In the genomic region with DNA sequence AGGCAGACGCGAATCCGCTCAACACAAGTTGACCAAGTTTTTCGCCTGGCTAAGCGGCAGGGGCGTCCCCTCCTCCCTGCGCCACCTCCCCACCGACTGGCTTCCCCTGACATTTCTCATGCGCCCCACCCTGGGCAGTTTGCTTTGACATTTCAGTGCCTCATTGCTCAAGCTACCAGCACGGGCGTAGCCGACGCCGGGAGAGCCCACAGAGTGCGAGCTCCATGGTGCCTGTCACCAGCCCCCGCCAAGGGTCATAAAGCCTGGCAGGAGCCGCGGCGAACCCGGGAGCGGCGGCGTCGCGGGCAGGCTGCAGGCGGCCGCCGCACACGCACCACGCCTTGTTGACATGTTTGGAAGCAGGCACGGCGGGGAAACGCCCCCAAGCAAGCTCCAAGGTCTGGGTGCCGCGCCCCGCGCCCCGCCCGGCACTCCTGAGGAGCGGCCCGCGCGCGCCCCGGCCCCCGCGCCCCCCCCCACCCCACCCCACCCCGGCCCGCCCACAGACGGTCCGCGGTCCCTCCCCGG, we compare ENCODE assay signal across 8 cellular contexts. TPM values are rescaled to one million over a fixed set of nuclear protein-coding genes. Genes with fewer than 3 reads are reported as not detected.
DNase-seq lines count a peak whose midpoint lies in the region; ATAC-seq, FAIRE-seq and TF ChIP-seq lines count a peak whose summit lies in the region.

No MANE protein-coding gene starts in this region.

- peak overlapping the region; percentile 95 to 100 for H3K27ac ChIP-seq in A549

- TF ChIP-seq POLR2A in A549 (IDR thresholded peaks at IDR 0.05; ENCODE audit: low read length) (no peak), lower leg skin (IDR thresholded peaks at IDR 0.05) (no peak)

- H3K4me1 ChIP-seq in A549: peaks cover 29% of the 10 kb centered on the region

- intact Hi-C loops in lower leg skin (cut with DNase I; ENCODE audit: low total_unique reads): no loop called here

- ATAC-seq in A549 (peak; percentile 79 to 84), GM18519 (IDR thresholded peaks at IDR 0.05; ENCODE audit: low FRiP score, unreplicated experiment) (peak; percentile 41), HG03064 (IDR thresholded peaks at IDR 0.05; ENCODE audit: low read depth, unreplicated experiment) (peak; percentile 53)

- CTCF ChIA-PET in A549 (lab: Yijun Ruan, JAX): interaction anchor here (1.1 to 2.0 kb wide), 2 partner anchors 12 to 24 kb away, joined by 3 to 6 read pairs; no protein-coding TSS in a partner anchor

- peak; percentile 15 to 66 for DNase-seq in A549 (ENCODE audit: low read depth in 1 of 2, low spot score in 1 of 2)
- DNase-seq in NCI-H345 treated with DMSO at 0.1 percent for 48 hours (lab: John Stamatoyannopoulos, UW; ENCODE audit: unreplicated experiment): peak; percentile 61
- peak; percentile 77 for DNase-seq in activated CD4-positive, alpha-beta T cell treated with anti-CD3 and anti-CD28 coated beads, Interleukin-2, amount 50 U/mL, for 1 hour
- peak; percentile 65 for DNase-seq in dermis blood vessel endothelial cell
- DNase-seq in lower leg skin (ENCODE audit: low spot score in 2 of 2): peak; percentile 90 to 97
- DNase-seq in stimulated activated CD4-positive, alpha-beta T cell treated with anti-CD3 and anti-CD28 coated beads, TNF-alpha, amount 100 ng/mL, for 1 hour (ENCODE audit: low read depth in 3 of 3, low spot score in 1 of 3): peak; percentile 40 to 50 (median 42)

- 0% methylated on average over 7 of the region's 53 CpGs for WGBS in A549 (ENCODE audit: missing lambda C conversion rate)
- WGBS in lower leg skin, 2 donors: 0 to 1% methylated on average over 15 to 22 of the region's 53 CpGs

- H3K9me3 ChIP-seq in A549: no peaks in the 10 kb centered on the region

- POLR2A ChIA-PET in A549 (lab: Yijun Ruan, JAX): interaction anchor here (0.6 to 2.1 kb wide), 5 partner anchors 9 to 452 kb away, joined by 3 to 10 read pairs (median 4); a partner anchor contains a TSS

- no peak for TF ChIP-seq EP300 in A549 (IDR thresholded peaks at IDR 0.05)

- peak overlapping the region; percentile 83 for H3K4me3 ChIP-seq in A549
- H3K4me3 ChIP-seq in lower leg skin (ENCODE audit: low read depth, poor library complexity, severe bottlenecking): peak overlapping the region; percentile 83

- H3K4me2 ChIP-seq in A549: peak overlapping the region; percentile 91

- no peak for TF ChIP-seq CTCF in A549 (IDR thresholded peaks at IDR 0.05)
- no peak for TF ChIP-seq CTCF in lower leg skin (IDR thresholded peaks at IDR 0.05)

- TF ChIP-seq RAD21 in A549 (conservative IDR thresholded peaks at IDR 0.05 in 1 of 2, IDR thresholded peaks at IDR 0.05 in 1 of 2): no peak

- FAIRE-seq in A549 (lab: Jason Lieb, UNC): no peak

TF ChIP-seq in A549, 52 proteins besides CTCF, POLR2A, EP300 and RAD21:
- TF ChIP-seq, protein P1, sequence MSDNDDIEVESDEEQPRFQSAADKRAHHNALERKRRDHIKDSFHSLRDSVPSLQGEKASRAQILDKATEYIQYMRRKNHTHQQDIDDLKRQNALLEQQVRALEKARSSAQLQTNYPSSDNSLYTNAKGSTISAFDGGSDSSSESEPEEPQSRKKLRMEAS (IDR thresholded peaks at IDR 0.05): peak; percentile 24; the same call in 1 of the 2 replicates
- no peak for TF ChIP-seq ZC3H11A (IDR thresholded peaks at IDR 0.05)

RNA-seq across cellular contexts. Expression of a gene that starts 0.6 kb away (rescaled TPM):
- polyA plus RNA-seq in A549 (2011; rRNA removed) (24.0 and 24.3 TPM in 2 replicates), A549 (2017; fragmentation: RNase III; extraction: RNeasy Plus Mini Kit Qiagen cat#74134 plus additional on column Dnase treatment) (16.8 to 20.3 TPM (median 17.8 TPM) in 3 replicates)
- 6.5 and 8.7 TPM in 2 replicates for polyA plus RNA-seq in A549 (2012; cell fraction: cytosol; rRNA removed)
- 5.0 and 5.6 TPM in 2 replicates for polyA plus RNA-seq in A549 (2012; cell fraction: nucleus; rRNA removed)
- 13.3 and 13.8 TPM in 2 replicates for polyA minus RNA-seq in A549 (2011; rRNA and poly(A)+ RNA removed)
- total RNA-seq in dermis blood vessel endothelial cell (76.4 and 77.1 TPM in 2 replicates), lower leg skin (100 to 1,000 TPM in 3 of 4 donors, 10 to 100 TPM in 1; 82.1 to 114 (median 110) TPM)

RNA-seq across cellular contexts. Expression of a gene that starts 34.4 kb away (rescaled TPM):
- polyA plus RNA-seq in A549 (2011; rRNA removed): 20.0 and 21.1 TPM in 2 replicates
- polyA plus RNA-seq in A549 (2012; cell fraction: cytosol; rRNA removed): 3.9 and 4.9 TPM in 2 replicates
- polyA plus RNA-seq in A549 (2012; cell fraction: nucleus; rRNA removed): 9.7 and 10.3 TPM in 2 replicates
- 11.7 to 12.6 TPM (median 12.1 TPM) in 3 replicates for polyA plus RNA-seq in A549 (2017; fragmentation: RNase III; extraction: RNeasy Plus Mini Kit Qiagen cat#74134 plus additional on column Dnase treatment)
- 6.9 and 7.1 TPM in 2 replicates for polyA minus RNA-seq in A549 (2011; rRNA and poly(A)+ RNA removed)
- total RNA-seq in dermis blood vessel endothelial cell: 26.8 and 32.7 TPM in 2 replicates
- 10 to 100 TPM; 14.0 to 22.1 (median 19.3) TPM for total RNA-seq in lower leg skin

Comparison
In these comparisons a context has a peak if more than half of its experiments do, and no peak if none do; other contexts are left out.
1. Peak in every context shown above with its lines: DNase-seq, ATAC-seq, H3K4me3 ChIP-seq and H3K27ac ChIP-seq.
2. DNase-seq: peak in every context shown above with its lines; median percentile 94 in lower leg skin; 77 in activated CD4-positive, alpha-beta T cell treated with anti-CD3 and anti-CD28 coated beads, Interleukin-2, amount 50 U/mL, for 1 hour; 65 in dermis blood vessel endothelial cell; 61 in NCI-H345 treated with DMSO at 0.1 percent for 48 hours; 42 in stimulated activated CD4-positive, alpha-beta T cell treated with anti-CD3 and anti-CD28 coated beads, TNF-alpha, amount 100 ng/mL, for 1 hour; 40 in A549.